19 cellular contexts compared by ENCODE assay signal in genomic region chr6:96086745-96087144, GRCh38.
DNase-seq lines count a peak whose midpoint lies in the region; ATAC-seq lines count a peak whose summit lies in the region.
"Had no signal": no experiment of that assay in that cellular context is flagged by ENCODE, and none has a peak within 500 bp of the region (broad histone marks: within the 10 kb centered on the region; RNA-seq: fewer than 3 reads in every experiment).

No MANE protein-coding gene starts in this region.

- ATAC-seq in GM21576 (IDR thresholded peaks at IDR 0.05; ENCODE audit: unreplicated experiment) = no peak
- no peak for ATAC-seq in HG02938 (IDR thresholded peaks at IDR 0.05; ENCODE audit: unreplicated experiment)
- ATAC-seq: GM12878, GM23338, K562 had no signal

- DNase-seq in G401 (ENCODE audit: low spot score) (peak; percentile 99), NCI-H2081 treated with DMSO at 0.1 percent for 48 hours (lab: John Stamatoyannopoulos, UW) (peak; percentile 81), NCI-H345 treated with DMSO at 0.1 percent for 48 hours (lab: John Stamatoyannopoulos, UW; ENCODE audit: unreplicated experiment) (peak; percentile 75), cerebellum (ENCODE audit: low spot score) (peak; percentile 75), NCI-H2029 (lab: John Stamatoyannopoulos, UW) (no peak)
- DNase-seq: ACHN; BE2C; Caco-2; CD4-positive, CD25-positive, alpha-beta regulatory T cell; CD8-positive, alpha-beta memory T cell; DMS153; DMS79 treated with DMSO at 0.1 percent for 48 hours; HCEC 1CT; IMR-90 had no signal

- in situ Hi-C loops in G401 (cut with HindIII; ENCODE audit: low sequenced_read_pairs) = no loop called here
